In genomic region chr18:22844643-22845042, GRCh38 we compare ENCODE assay signal across 25 cellular contexts.
"Had no signal": no experiment of that assay in that cellular context is flagged by ENCODE, and none has a peak within 500 bp of the region (broad histone marks: within the 10 kb centered on the region; RNA-seq: fewer than 3 reads in every experiment).

No MANE protein-coding gene starts in this region.

- H3K27me3 ChIP-seq: brain microvascular endothelial cell had no signal

- H3K36me3 ChIP-seq: brain microvascular endothelial cell had no signal

- DNase-seq: activated CD4-positive, alpha-beta T cell treated with anti-CD3 and anti-CD28 coated beads for 4 hours; activated CD4-positive, alpha-beta T cell treated with anti-CD3 and anti-CD28 coated beads, Interleukin-2, amount 50 U/mL, for 4 hours; activated CD8-positive, alpha-beta memory T cell treated with anti-CD3 and anti-CD28 coated beads, Interleukin-2, amount 50 U/mL, for 48 hours; activated CD8-positive, alpha-beta T cell treated with anti-CD3 and anti-CD28 coated beads, Interleukin-2, amount 10 ng/mL, durations not matched to agents 7 days and 5 days; activated naive CD4-positive, alpha-beta T cell treated with Interleukin-2 at 50 U/mL for 16 hours; activated naive CD8-positive, alpha-beta T cell treated with anti-CD3 and anti-CD28 coated beads, Interleukin-2, amount 50 U/mL, for 24 hours; activated T-cell treated with anti-CD3 and anti-CD28 coated beads, Interleukin-2, amount 50 U/mL, for 1 hour; amniotic stem cell; brain microvascular endothelial cell; cerebellar nuclear complex; Kasumi-1; NCI-H1092; NCI-H1417; NCI-H2029; NCI-H2107; NCI-H2171 treated with DMSO at 0.1 percent for 48 hours; NCI-H345; NCI-H510A; NCI-H526 treated with DMSO at 0.1 percent for 48 hours; NCI-H82; OCI-M1; SHP77 treated with DMSO at 0.1 percent for 48 hours had no signal

- H3K36me3 Mint-ChIP-seq: activated naive CD4-positive, alpha-beta T cell treated with anti-CD3 and anti-CD28 coated beads, Interleukin-2, amount 50 U/mL, for 72 hours had no signal

- H3K9me3 Mint-ChIP-seq: activated naive CD4-positive, alpha-beta T cell treated with anti-CD3 and anti-CD28 coated beads, Interleukin-2, amount 50 U/mL, for 72 hours; activated naive CD8-positive, alpha-beta T cell treated with anti-CD3 and anti-CD28 coated beads, Interleukin-2, amount 50 U/mL, for 24 hours; T-helper 1 cell treated with Interleukin-12 subunit alpha and Interleukin-12 subunit beta and Interleukin-4 antibody, amounts not matched to agents 30 μg/mL and 1 μg/mL, for 36 hours had no signal

- H3K4me3 Mint-ChIP-seq: activated CD8-positive, alpha-beta T cell treated with anti-CD3 and anti-CD28 coated beads, Interleukin-2, amount 10 ng/mL, durations not matched to agents 7 days and 5 days; activated naive CD8-positive, alpha-beta T cell treated with anti-CD3 and anti-CD28 coated beads, Interleukin-2, amount 50 U/mL, for 24 hours; T-helper 1 cell treated with Interleukin-12 subunit alpha and Interleukin-12 subunit beta and Interleukin-4 antibody, amounts not matched to agents 30 μg/mL and 1 μg/mL, for 36 hours had no signal

- H3K27ac ChIP-seq: brain microvascular endothelial cell had no signal

- H3K27ac Mint-ChIP-seq: activated CD8-positive, alpha-beta T cell treated with anti-CD3 and anti-CD28 coated beads, Interleukin-2, amount 10 ng/mL, durations not matched to agents 7 days and 5 days; activated naive CD4-positive, alpha-beta T cell treated with anti-CD3 and anti-CD28 coated beads, Interleukin-2, amount 50 U/mL, for 72 hours; activated naive CD8-positive, alpha-beta T cell treated with anti-CD3 and anti-CD28 coated beads, Interleukin-2, amount 50 U/mL, for 24 hours; T-helper 1 cell treated with Interleukin-12 subunit alpha and Interleukin-12 subunit beta and Interleukin-4 antibody, amounts not matched to agents 30 μg/mL and 1 μg/mL, for 36 hours had no signal

- ATAC-seq: activated CD4-positive, CD25-positive, alpha-beta regulatory T cell treated with anti-CD3 and anti-CD28 coated beads, Interleukin-2, amount 50 U/mL, for 24 hours; activated CD8-positive, alpha-beta T cell treated with anti-CD3 and anti-CD28 coated beads, Interleukin-2, amount 10 ng/mL, durations not matched to agents 7 days and 5 days; activated naive CD4-positive, alpha-beta T cell treated with anti-CD3 and anti-CD28 coated beads, Interleukin-2, amount 50 U/mL, for 72 hours; activated naive CD8-positive, alpha-beta T cell treated with anti-CD3 and anti-CD28 coated beads, Interleukin-2, amount 50 U/mL, for 24 hours had no signal
